In genomic region chr6:44338228-44339122, GRCh38 we compare ENCODE assay signal across 9 cellular contexts. TPM values are rescaled to one million over a fixed set of nuclear protein-coding genes. Genes with fewer than 3 reads are reported as not detected.
DNase-seq lines count a peak whose midpoint lies in the region; ATAC-seq, FAIRE-seq and TF ChIP-seq lines count a peak whose summit lies in the region.
"Had no signal": no experiment of that assay in that cellular context is flagged by ENCODE, and none has a peak within 500 bp of the region (broad histone marks: within the 10 kb centered on the region; RNA-seq: fewer than 3 reads in every experiment).

No MANE protein-coding gene starts in this region.

- TF ChIP-seq RAD21 in HepG2 (CRISPR knock-in tag; IDR thresholded peaks at IDR 0.05): peak; percentile 87

- no peak for TF ChIP-seq POLR2A in HepG2 (IDR thresholded peaks at IDR 0.05; ENCODE audit: insufficient read depth in 1 of 2, low read depth in 2 of 2, low read length in 2 of 2)

- ATAC-seq in HG03159 (IDR thresholded peaks at IDR 0.05; ENCODE audit: unreplicated experiment): peak; percentile 70
- peak; percentile 89 for ATAC-seq in HepG2
- ATAC-seq in GM21367 (IDR thresholded peaks at IDR 0.05; ENCODE audit: unreplicated experiment): no peak

- no peaks in the 10 kb centered on the region for H3K9me3 ChIP-seq in HepG2 (ENCODE audit: low read length)

- under 1% methylated on average over 11 of the region's 11 CpGs for WGBS in HepG2 (ENCODE audit: low lambda C conversion rate)

- no peak overlapping the region for H3K27ac ChIP-seq in HepG2 (ENCODE audit: extremely low read length, insufficient read depth, low read length)
- H3K27ac ChIP-seq: epithelial cell of prostate had no signal

- POLR2A ChIA-PET in HepG2 (lab: Yijun Ruan, JAX): no interaction called here

- no peak overlapping the region for H3K4me2 ChIP-seq in HepG2 (ENCODE audit: low read depth, low read length)

- no peak for TF ChIP-seq EP300 in HepG2 (IDR thresholded peaks at IDR 0.05; ENCODE audit: low read depth in 2 of 2, low read length in 2 of 2)
- no peak for TF ChIP-seq EP300 in HepG2 (CRISPR knock-in tag; IDR thresholded peaks at IDR 0.05; ENCODE audit: borderline replicate concordance)

- BruUV-seq in HepG2 (replicated peaks; lab: Mats Ljungman, UMichigan): no TSS peak

- H3K79me2 ChIP-seq in HepG2 (ENCODE audit: insufficient read depth, low read length): no peaks in the 10 kb centered on the region

- CTCF ChIA-PET in HepG2 (lab: Yijun Ruan, JAX; ENCODE audit: low intra/inter-chr PET ratio, low total read pairs): interaction anchor here (1.1 to 4.7 kb wide), 3 partner anchors 25 to 187 kb away, joined by 3 to 65 read pairs (median 4); partner anchors contain the start of genes AARS2 and TMEM151B

- peak; percentile 94 for TF ChIP-seq CTCF in HepG2 (CRISPR knock-in tag; IDR thresholded peaks at IDR 0.05)

- FAIRE-seq in HepG2 (lab: Jason Lieb, UNC): peak; percentile 88

- H3K9ac ChIP-seq in HepG2 (ENCODE audit: insufficient read depth, low read depth, low read length): no peak overlapping the region

- no peaks in the 10 kb centered on the region for H4K20me1 ChIP-seq in HepG2 (ENCODE audit: insufficient read depth, low read length)

- no peak overlapping the region for H3K4me3 ChIP-seq in HepG2 (replicated peaks in 1 of 3; ENCODE audit: insufficient read depth in 1 of 3, low read depth in 2 of 3, low read length in 3 of 3)

- in situ Hi-C loops in G401 (cut with HindIII; ENCODE audit: low sequenced_read_pairs) (loop anchor here (5.0 kb wide), 1 partner anchor 81 kb away; the partner anchor contains the start of gene SLC35B2), HepG2 (cut with HindIII; ENCODE audit: extremely low pct_ligation_motif_present, low pct_unique_long_range_greater_than_20kb) (loop anchor here (5.0 kb wide), 1 partner anchor 66 kb away; the partner anchor contains the start of gene TMEM151B)

- H3K36me3 ChIP-seq in HepG2 (replicated peaks in 1 of 2; ENCODE audit: control insufficient read depth in 1 of 2, insufficient read depth in 2 of 2, low read length in 2 of 2): no peaks in the 10 kb centered on the region

- DNase-seq in G401 (ENCODE audit: low spot score): peak; percentile 88
- peak; percentile 17 for DNase-seq in NCI-H510A (lab: John Stamatoyannopoulos, UW)
- peak; percentile 56 to 60 for DNase-seq in activated CD4-positive, alpha-beta T cell treated with anti-CD3 and anti-CD28 coated beads for 24 hours (ENCODE audit: low read depth in 2 of 2)
- peak; percentile 81 for DNase-seq in cerebellum (ENCODE audit: low spot score)
- DNase-seq in HepG2 (ENCODE audit: low spot score): peak; percentile 72
- DNase-seq in stimulated activated CD4-positive, alpha-beta T cell treated with anti-CD3 and anti-CD28 coated beads, TNF-alpha, amount 100 ng/mL, for 1 hour (ENCODE audit: low read depth in 3 of 3, low spot score in 1 of 3): peak; percentile 15 to 48 (median 47)

- H3K27me3 ChIP-seq in HepG2 (ENCODE audit: control insufficient read depth in 1 of 2, insufficient read depth in 2 of 2, low read length in 2 of 2): peaks cover 0 to 56% of the 10 kb centered on the region in 2 experiments; a peak in 4 of 5 replicates

- no peak overlapping the region for H2AFZ ChIP-seq in HepG2 (ENCODE audit: low read length)

- H3K4me1 ChIP-seq in HepG2 (ENCODE audit: insufficient read depth, low read length): no peaks in the 10 kb centered on the region

- intact Hi-C loops in HepG2 (cut with micrococcal nuclease; ENCODE audit: unreplicated experiment): loop anchor here (1.0 to 10.0 kb wide), 2 partner anchors 70 to 244 kb away; no protein-coding TSS in a partner anchor

TF ChIP-seq in HepG2, 621 proteins besides CTCF, POLR2A, EP300 and RAD21 (continues in another document):
- no peak for TF ChIP-seq ZNF7 (CRISPR knock-in tag; IDR thresholded peaks at IDR 0.05)
- peak; percentile 95 for TF ChIP-seq SMC3 (IDR thresholded peaks at IDR 0.05; ENCODE audit: low read length)

RNA-seq across cellular contexts. Expression of gene SPATS1, which starts 4.0 kb away (rescaled TPM):
- 8.4 and 10.1 TPM in 2 replicates for total RNA-seq in G401 (2014; rRNA removed; shearing (Covaris generic))
- total RNA-seq in cerebellum: not detected
- total RNA-seq in HepG2 (2016; rRNA removed; fragmentation: Illumina TruSeq; extraction: Trizol): not detected in 2 replicates
- total RNA-seq in HepG2 (2016; cell fraction: cytosol; rRNA removed; fragmentation: Illumina TruSeq; extraction: Trizol; ENCODE audit: low read depth): not detected in 2 replicates
- total RNA-seq in HepG2 (2016; cell fraction: insoluble cytoplasmic fraction; rRNA removed; fragmentation: Illumina TruSeq; extraction: Trizol): not detected in 2 replicates
- not detected in 2 replicates for total RNA-seq in HepG2 (2016; cell fraction: membrane; rRNA removed; fragmentation: Illumina TruSeq; extraction: Trizol)
- not detected in 2 replicates for total RNA-seq in HepG2 (2016; cell fraction: nucleus; rRNA removed; fragmentation: Illumina TruSeq; extraction: Trizol)
- polyA plus RNA-seq in HepG2 (2011; rRNA removed): not detected in 2 replicates
- polyA plus RNA-seq in HepG2 (2011; cell fraction: cytosol; rRNA removed): not detected in 2 replicates
- polyA plus RNA-seq in HepG2 (2011; cell fraction: nucleus; rRNA removed): not detected in 2 replicates
- polyA plus RNA-seq in HepG2 (2012): not detected in 2 replicates
- polyA plus RNA-seq in HepG2 (2016; cell fraction: cytosol; fragmentation: Illumina TruSeq; extraction: Trizol; ENCODE audit: low read depth): not detected in 2 replicates
- not detected in 2 replicates for polyA plus RNA-seq in HepG2 (2016; cell fraction: insoluble cytoplasmic fraction; fragmentation: Illumina TruSeq; extraction: Trizol; ENCODE audit: low read depth)
- not detected in 2 replicates for polyA plus RNA-seq in HepG2 (2016; cell fraction: membrane; fragmentation: Illumina TruSeq; extraction: Trizol; ENCODE audit: low read depth)
- polyA plus RNA-seq in HepG2 (2016; cell fraction: nucleus; fragmentation: Illumina TruSeq; extraction: Trizol; ENCODE audit: insufficient read depth, low read depth): not detected in 2 replicates
- polyA minus RNA-seq in HepG2 (2011; rRNA and poly(A)+ RNA removed; ENCODE audit: low replicate concordance): not detected in 2 replicates
- not detected in 2 replicates for polyA minus RNA-seq in HepG2 (2011; cell fraction: cytosol; rRNA and poly(A)+ RNA removed)
- not detected in 2 replicates for polyA minus RNA-seq in HepG2 (2011; cell fraction: nucleus; rRNA and poly(A)+ RNA removed)

RNA-seq across cellular contexts. Expression of gene AARS2, which starts 25.3 kb away (rescaled TPM):
- total RNA-seq in G401 (2014; rRNA removed; shearing (Covaris generic)): 33.8 and 41.5 TPM in 2 replicates
- total RNA-seq in cerebellum (14.7 TPM), HepG2 (2016; rRNA removed; fragmentation: Illumina TruSeq; extraction: Trizol) (13.7 and 24.1 TPM in 2 replicates)
- 6.5 and 8.6 TPM in 2 replicates for total RNA-seq in HepG2 (2016; cell fraction: cytosol; rRNA removed; fragmentation: Illumina TruSeq; extraction: Trizol; ENCODE audit: low read depth)
- 10.9 and 25.7 TPM in 2 replicates for total RNA-seq in HepG2 (2016; cell fraction: insoluble cytoplasmic fraction; rRNA removed; fragmentation: Illumina TruSeq; extraction: Trizol)
- total RNA-seq in HepG2 (2016; cell fraction: membrane; rRNA removed; fragmentation: Illumina TruSeq; extraction: Trizol): 4.5 and 4.6 TPM in 2 replicates
- total RNA-seq in HepG2 (2016; cell fraction: nucleus; rRNA removed; fragmentation: Illumina TruSeq; extraction: Trizol): 23.2 and 25.2 TPM in 2 replicates
- polyA plus RNA-seq in HepG2 (2011; rRNA removed): 7.5 and 8.3 TPM in 2 replicates
- 4.3 and 6.6 TPM in 2 replicates for polyA plus RNA-seq in HepG2 (2011; cell fraction: cytosol; rRNA removed)
- 17.7 and 21.8 TPM in 2 replicates for polyA plus RNA-seq in HepG2 (2011; cell fraction: nucleus; rRNA removed)
- polyA plus RNA-seq in HepG2 (2012): 4.8 and 6.1 TPM in 2 replicates
- 0.89 and 0.94 TPM in 2 replicates for polyA plus RNA-seq in HepG2 (2016; cell fraction: cytosol; fragmentation: Illumina TruSeq; extraction: Trizol; ENCODE audit: low read depth)
- 7.2 and 9.1 TPM in 2 replicates for polyA plus RNA-seq in HepG2 (2016; cell fraction: insoluble cytoplasmic fraction; fragmentation: Illumina TruSeq; extraction: Trizol; ENCODE audit: low read depth)
- 1.7 and 1.8 TPM in 2 replicates for polyA plus RNA-seq in HepG2 (2016; cell fraction: membrane; fragmentation: Illumina TruSeq; extraction: Trizol; ENCODE audit: low read depth)
- polyA plus RNA-seq in HepG2 (2016; cell fraction: nucleus; fragmentation: Illumina TruSeq; extraction: Trizol; ENCODE audit: insufficient read depth, low read depth): 27.7 and 30.3 TPM in 2 replicates
- polyA minus RNA-seq in HepG2 (2011; rRNA and poly(A)+ RNA removed; ENCODE audit: low replicate concordance): 19.5 and 27.4 TPM in 2 replicates
- 5.3 and 5.6 TPM in 2 replicates for polyA minus RNA-seq in HepG2 (2011; cell fraction: cytosol; rRNA and poly(A)+ RNA removed)
- 24.0 and 26.8 TPM in 2 replicates for polyA minus RNA-seq in HepG2 (2011; cell fraction: nucleus; rRNA and poly(A)+ RNA removed)

RNA-seq across cellular contexts. Expression of gene CDC5L, which starts 49.0 kb away (rescaled TPM):
- 18.6 and 32.5 TPM in 2 replicates for total RNA-seq in G401 (2014; rRNA removed; shearing (Covaris generic))
- total RNA-seq in cerebellum: 26.9 TPM
- 34.2 and 54.5 TPM in 2 replicates for total RNA-seq in HepG2 (2016; rRNA removed; fragmentation: Illumina TruSeq; extraction: Trizol)
- total RNA-seq in HepG2 (2016; cell fraction: cytosol; rRNA removed; fragmentation: Illumina TruSeq; extraction: Trizol; ENCODE audit: low read depth): 3.6 and 4.7 TPM in 2 replicates
- total RNA-seq in HepG2 (2016; cell fraction: insoluble cytoplasmic fraction; rRNA removed; fragmentation: Illumina TruSeq; extraction: Trizol): 33.7 and 54.6 TPM in 2 replicates
- total RNA-seq in HepG2 (2016; cell fraction: membrane; rRNA removed; fragmentation: Illumina TruSeq; extraction: Trizol): 9.5 and 11.3 TPM in 2 replicates
- 28.9 and 29.6 TPM in 2 replicates for total RNA-seq in HepG2 (2016; cell fraction: nucleus; rRNA removed; fragmentation: Illumina TruSeq; extraction: Trizol)
- 8.5 and 11.0 TPM in 2 replicates for polyA plus RNA-seq in HepG2 (2011; rRNA removed)
- 5.3 and 7.0 TPM in 2 replicates for polyA plus RNA-seq in HepG2 (2011; cell fraction: cytosol; rRNA removed)
- 4.6 and 4.7 TPM in 2 replicates for polyA plus RNA-seq in HepG2 (2011; cell fraction: nucleus; rRNA removed)
- 11.9 and 15.6 TPM in 2 replicates for polyA plus RNA-seq in HepG2 (2012)
- 1.3 and 1.5 TPM in 2 replicates for polyA plus RNA-seq in HepG2 (2016; cell fraction: cytosol; fragmentation: Illumina TruSeq; extraction: Trizol; ENCODE audit: low read depth)
- polyA plus RNA-seq in HepG2 (2016; cell fraction: insoluble cytoplasmic fraction; fragmentation: Illumina TruSeq; extraction: Trizol; ENCODE audit: low read depth): 36.3 and 37.4 TPM in 2 replicates
- 2.6 and 3.2 TPM in 2 replicates for polyA plus RNA-seq in HepG2 (2016; cell fraction: membrane; fragmentation: Illumina TruSeq; extraction: Trizol; ENCODE audit: low read depth)
- polyA plus RNA-seq in HepG2 (2016; cell fraction: nucleus; fragmentation: Illumina TruSeq; extraction: Trizol; ENCODE audit: insufficient read depth, low read depth): 17.6 and 18.0 TPM in 2 replicates
- 8.3 and 17.7 TPM in 2 replicates for polyA minus RNA-seq in HepG2 (2011; rRNA and poly(A)+ RNA removed; ENCODE audit: low replicate concordance)
- 14.9 and 15.7 TPM in 2 replicates for polyA minus RNA-seq in HepG2 (2011; cell fraction: cytosol; rRNA and poly(A)+ RNA removed)
- polyA minus RNA-seq in HepG2 (2011; cell fraction: nucleus; rRNA and poly(A)+ RNA removed): 32.6 and 34.1 TPM in 2 replicates

Comparison
In these comparisons a context has a peak if more than half of its experiments do, and no peak if none do; other contexts are left out.
1. DNase-seq: peak in every context shown above with its lines; median percentile 88 in G401; 81 in cerebellum; 72 in HepG2; 58 in activated CD4-positive, alpha-beta T cell treated with anti-CD3 and anti-CD28 coated beads for 24 hours; 47 in stimulated activated CD4-positive, alpha-beta T cell treated with anti-CD3 and anti-CD28 coated beads, TNF-alpha, amount 100 ng/mL, for 1 hour; 17 in NCI-H510A.